ENCODE assay signal across 19 cellular contexts in genomic region chr12:123029550-123029949, GRCh38.
"Had no signal": no experiment of that assay in that cellular context is flagged by ENCODE, and none has a peak within 500 bp of the region (broad histone marks: within the 10 kb centered on the region; RNA-seq: fewer than 3 reads in every experiment).

No MANE protein-coding gene starts in this region.

- H3K27me3 ChIP-seq: foreskin keratinocyte, hepatocyte, ovary, right atrium auricular region, stomach, transverse colon had no signal

- H3K4me3 ChIP-seq: hepatocyte, ovary, right atrium auricular region, stomach, thoracic aorta, transverse colon had no signal

- H3K4me1 Mint-ChIP-seq: neural crest cell had no signal

- ATAC-seq: effector memory CD8-positive, alpha-beta T cell; foreskin keratinocyte had no signal

- H3K36me3 ChIP-seq: ovary, thoracic aorta, transverse colon had no signal

- DNase-seq: effector memory CD8-positive, alpha-beta T cell; erythroblast; foreskin keratinocyte; head of caudate nucleus; mesendoderm; naive B cell; nucleus accumbens; ovary; small intestine; stimulated activated CD4-positive, alpha-beta T cell treated with anti-CD3 and anti-CD28 coated beads, Interleukin-12 subunit alpha, Interleukin-12 subunit beta, amount 100 ng/mL, for 4 hours; stimulated activated naive CD4-positive, alpha-beta T cell; stomach; substantia nigra; transverse colon had no signal

- H3K9me3 ChIP-seq: ovary, right atrium auricular region, stomach, thoracic aorta, transverse colon had no signal

- H3K36me3 Mint-ChIP-seq: naive B cell had no signal

- H3K27ac Mint-ChIP-seq: dendritic cell treated with granulocyte-macrophage colony-stimulating factor and Interleukin-4, amounts not matched to agents 40 ng/mL and 50 ng/mL, for 4 days; effector memory CD8-positive, alpha-beta T cell had no signal

- H3K4me1 ChIP-seq: right atrium auricular region had no signal

- H3K27ac ChIP-seq: foreskin keratinocyte, hepatocyte, ovary, right atrium auricular region, stomach, thoracic aorta, transverse colon had no signal

- H3K4me3 Mint-ChIP-seq: dendritic cell treated with granulocyte-macrophage colony-stimulating factor and Interleukin-4, amounts not matched to agents 40 ng/mL and 50 ng/mL, for 4 days; effector memory CD8-positive, alpha-beta T cell; naive B cell; neural crest cell had no signal

- H3K9me3 Mint-ChIP-seq: dendritic cell treated with granulocyte-macrophage colony-stimulating factor and Interleukin-4, amounts not matched to agents 40 ng/mL and 50 ng/mL, for 4 days; effector memory CD8-positive, alpha-beta T cell; naive B cell; neural crest cell had no signal

- H3K27me3 Mint-ChIP-seq: dendritic cell treated with granulocyte-macrophage colony-stimulating factor and Interleukin-4, amounts not matched to agents 40 ng/mL and 50 ng/mL, for 4 days; effector memory CD8-positive, alpha-beta T cell; naive B cell had no signal
